ENCODE assay signal across 1 cellular context in genomic region chr15:52857937-52858336, GRCh38.
TF ChIP-seq lines count a peak whose summit lies in the region.

No MANE protein-coding gene starts in this region.

TF ChIP-seq in IMR-90, 13 proteins besides CTCF, POLR2A, EP300 and RAD21 (continued from another document):
- TF ChIP-seq CEBPB (IDR thresholded peaks at IDR 0.05; ENCODE audit: low read depth, low read length) (no peak), RCOR1 (IDR thresholded peaks at IDR 0.05; ENCODE audit: insufficient replicate concordance, low read length) (no peak), MAFK (IDR thresholded peaks at IDR 0.05; ENCODE audit: low read depth, low read length) (no peak), BHLHE40 (IDR thresholded peaks at IDR 0.05; ENCODE audit: low read depth, low read length) (no peak), USF2 (IDR thresholded peaks at IDR 0.05; ENCODE audit: low read depth, low read length) (no peak), NFE2L2 (IDR thresholded peaks at IDR 0.05; ENCODE audit: low read depth, low read length) (no peak)
TF ChIP-seq in IMR-90: peak in this region for 0.
